Comparison of ENCODE assay signal across 8 cellular contexts in the genomic region with DNA sequence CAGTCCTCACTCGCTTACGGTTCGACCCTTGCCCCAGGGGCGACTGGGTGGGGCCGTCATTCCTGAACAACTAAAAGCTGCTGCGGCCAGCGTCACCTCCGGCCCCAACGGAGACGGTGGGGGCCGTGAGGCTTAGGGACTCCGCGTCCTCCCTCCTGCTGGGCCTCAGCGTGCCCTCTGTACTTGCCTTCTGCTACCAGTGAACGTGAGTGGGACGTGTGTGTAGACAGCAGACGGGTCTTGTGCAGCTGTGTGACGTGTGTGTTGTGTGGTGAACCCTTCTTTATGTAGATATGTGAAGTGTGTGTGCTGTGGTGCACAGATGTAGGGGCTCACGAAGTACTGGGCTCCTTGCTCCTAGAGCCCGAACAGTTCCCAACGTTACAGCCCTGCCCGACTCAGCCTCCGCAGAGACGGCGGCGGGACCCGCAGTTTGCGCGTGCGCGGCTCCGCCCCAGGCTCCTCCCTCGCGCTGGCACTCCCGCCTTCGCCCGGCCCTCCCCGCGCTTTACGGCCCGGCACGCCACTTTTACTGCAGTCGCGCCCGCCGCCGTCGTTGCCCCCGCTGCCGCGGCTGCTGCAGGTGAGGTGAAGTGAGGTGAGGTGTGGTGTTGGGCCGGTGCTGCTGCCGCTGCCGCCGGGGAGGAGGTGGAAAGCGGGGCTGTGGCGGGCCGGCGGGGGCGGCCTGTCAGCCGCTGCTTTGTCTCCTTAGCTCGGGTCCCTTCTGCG. TPM values are rescaled to one million over a fixed set of nuclear protein-coding genes. Genes with fewer than 3 reads are reported as not detected.
DNase-seq lines count a peak whose midpoint lies in the region; ATAC-seq, FAIRE-seq and TF ChIP-seq lines count a peak whose summit lies in the region.

Gene PHAF1, plus strand, starts transcription at position 535 of the 729 bp plus-strand sequence. CDS start 235 bp downstream, outside the sequence.

- no peaks in the 10 kb centered on the region for H3K9me3 ChIP-seq in keratinocyte (ENCODE audit: control insufficient read depth, low read depth, low read length)

- peaks cover 33% of the 10 kb centered on the region for H3K4me1 ChIP-seq in keratinocyte (ENCODE audit: control insufficient read depth, extremely low read depth, insufficient read depth, low read length)

- peak within 1 kb of the TSS; percentile 97 for H3K4me2 ChIP-seq in keratinocyte (ENCODE audit: control insufficient read depth, extremely low read depth, insufficient read depth, low read depth, low read length)

- no peak for FAIRE-seq in keratinocyte (lab: Jason Lieb, UNC)

- TF ChIP-seq CTCF in AG10803 (conservative IDR thresholded peaks at IDR 0.05; ENCODE audit: low read length) (no peak), keratinocyte (optimal IDR thresholded peaks at IDR 0.05 in 1 of 3, IDR thresholded peaks at IDR 0.05 in 1 of 3, conservative IDR thresholded peaks at IDR 0.05 in 1 of 3; ENCODE audit: extremely low read depth in 1 of 3, insufficient read depth in 2 of 3, low read length in 3 of 3) (no peak)

- H2AFZ ChIP-seq in keratinocyte (ENCODE audit: control insufficient read depth, low read length) = peak within 1 kb of the TSS; percentile 100

- dilution Hi-C loops in keratinocyte (cut with MboI; ENCODE audit: extremely low pct_ligation_motif_present, low sequenced_read_pairs) = no loop called here

- H3K79me2 ChIP-seq in keratinocyte (ENCODE audit: control insufficient read depth, insufficient read depth, low read length) = peaks cover 43% of the 10 kb centered on the region

- peak within 1 kb of the TSS; percentile 86 for H3K9ac ChIP-seq in keratinocyte (ENCODE audit: control insufficient read depth, extremely low read depth, insufficient read depth, low read length)

- ATAC-seq in GM19035 (IDR thresholded peaks at IDR 0.05; ENCODE audit: unreplicated experiment) = peak; percentile 91
- peak; percentile 86 for ATAC-seq in HG03280 (IDR thresholded peaks at IDR 0.05; ENCODE audit: unreplicated experiment)

- H3K9me1 ChIP-seq in keratinocyte (ENCODE audit: control insufficient read depth, extremely low read depth, insufficient read depth, low read length) = no peaks in the 10 kb centered on the region

- peak; percentile 85 for DNase-seq in AG10803 (ENCODE audit: low read depth)
- peak; percentile 91 for DNase-seq in NCI-H460 (ENCODE audit: extremely low read depth, low read depth)
- DNase-seq in activated CD4-positive, alpha-beta T cell treated with anti-CD3 and anti-CD28 coated beads for 1 hour = peak; percentile 95
- DNase-seq in cerebellar nuclear complex (lab: John Stamatoyannopoulos, UW) = peak; percentile 30 to 74
- DNase-seq in keratinocyte (ENCODE audit: low read depth, low spot score) = peak; percentile 53
- DNase-seq in stimulated activated CD4-positive, alpha-beta T cell treated with anti-CD3 and anti-CD28 coated beads, Interleukin-12 subunit alpha, Interleukin-12 subunit beta, amount 100 ng/mL, for 48 hours (ENCODE audit: low read depth in 2 of 3, low spot score in 1 of 3) = peak; percentile 92 to 95 (median 94)

- no peaks in the 10 kb centered on the region for H3K27me3 ChIP-seq in keratinocyte (ENCODE audit: control insufficient read depth, extremely low read depth, insufficient read depth, low read length)

- no peaks in the 10 kb centered on the region for H3K36me3 ChIP-seq in keratinocyte (ENCODE audit: control insufficient read depth in 2 of 2, extremely low read depth in 1 of 2, insufficient read depth in 2 of 2, low read length in 2 of 2)

- peak within 1 kb of the TSS; percentile 69 for H3K27ac ChIP-seq in keratinocyte (ENCODE audit: control insufficient read depth, insufficient read depth, low read length)

- peak within 1 kb of the TSS; percentile 76 for H3K4me3 ChIP-seq in AG10803 (ENCODE audit: low read length)
- H3K4me3 ChIP-seq in keratinocyte (ENCODE audit: control insufficient read depth in 2 of 3, extremely low read depth in 1 of 3, insufficient read depth in 2 of 3, low read depth in 1 of 3, low read length in 3 of 3) = peak within 1 kb of the TSS; percentile 83 to 94 (median 87)

- H4K20me1 ChIP-seq in keratinocyte (ENCODE audit: control insufficient read depth, extremely low read depth, insufficient read depth, low read length) = no peaks in the 10 kb centered on the region

RNA-seq across cellular contexts. Expression of gene PHAF1, which starts in this region (rescaled TPM):
- total RNA-seq in NCI-H460 (2014; rRNA removed; shearing (Covaris generic)) = 35.0 and 36.8 TPM in 2 replicates
- 37.0 and 39.7 TPM in 2 replicates for polyA plus RNA-seq in NCI-H460 (2014; cell fraction: nucleus; rRNA removed)
- polyA plus RNA-seq in keratinocyte = 26.7 to 31.5 TPM (median 28.0 TPM) in 3 replicates
- 7.7 TPM for polyA plus RNA-seq in keratinocyte (2011; ENCODE audit: low read depth)
- polyA plus RNA-seq in keratinocyte (2011; cell fraction: cytosol; rRNA removed) = 17.4 and 30.0 TPM in 2 replicates
- polyA plus RNA-seq in keratinocyte (2011; cell fraction: nucleus; rRNA removed) = 39.5 and 42.7 TPM in 2 replicates
- polyA plus RNA-seq in keratinocyte (2012; ENCODE audit: low replicate concordance) = 14.3 and 16.7 TPM in 2 replicates
- polyA minus RNA-seq in keratinocyte = 17.8 to 36.4 TPM (median 30.4 TPM) in 3 replicates
- 20.1 TPM for polyA minus RNA-seq in keratinocyte (2011; cell fraction: cytosol; rRNA and poly(A)+ RNA removed)
- polyA minus RNA-seq in keratinocyte (2011; cell fraction: nucleus; rRNA and poly(A)+ RNA removed) = 23.0 and 32.5 TPM in 2 replicates

Comparison
In these comparisons a context has a peak if more than half of its experiments do, and no peak if none do; other contexts are left out.
1. Peak in every context shown above with its lines: DNase-seq, ATAC-seq, H3K4me3 ChIP-seq and H3K27ac ChIP-seq.